30 cellular contexts compared by ENCODE assay signal in the genomic region with DNA sequence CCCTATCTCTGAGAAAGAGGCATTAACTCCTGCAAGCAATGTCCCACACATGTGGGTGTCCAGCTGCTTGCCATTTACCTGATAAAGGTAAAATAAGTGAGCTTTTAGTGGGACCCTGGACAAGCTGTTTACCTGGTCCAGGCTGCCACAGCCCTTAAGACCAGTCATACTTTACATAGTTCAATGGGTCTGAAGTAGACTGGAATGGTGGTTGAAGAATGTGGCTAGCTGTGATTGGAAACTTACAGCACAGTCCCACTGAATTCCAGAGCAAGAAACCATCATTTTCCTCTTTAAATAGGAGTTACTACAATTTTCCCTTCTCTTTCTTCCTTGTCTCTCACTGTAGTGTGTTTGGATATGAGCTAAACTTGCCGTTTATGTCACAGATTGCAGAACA.
"Had no signal": no experiment of that assay in that cellular context is flagged by ENCODE, and none has a peak within 500 bp of the region (broad histone marks: within the 10 kb centered on the region; RNA-seq: fewer than 3 reads in every experiment).

No MANE protein-coding gene starts in this region.

- H3K4me3 ChIP-seq: breast epithelium, cardiac muscle cell, colonic mucosa had no signal

- DNase-seq: activated B cell treated with CpG ODN at 0.5 μM for 24 hours; activated CD4-positive, alpha-beta T cell treated with anti-CD3 and anti-CD28 coated beads for 48 hours; activated CD4-positive, alpha-beta T cell treated with anti-CD3 and anti-CD28 coated beads, Interleukin-2, amount 50 U/mL, for 1 hour; activated CD4-positive, alpha-beta T cell treated with anti-CD3 and anti-CD28 coated beads, Interleukin-2, amount 50 U/mL, for 48 hours; activated CD8-positive, alpha-beta memory T cell treated with anti-CD3 and anti-CD28 coated beads for 24 hours; activated CD8-positive, alpha-beta T cell treated with anti-CD3 and anti-CD28 coated beads for 36 hours; activated effector memory CD4-positive, alpha-beta T cell treated with Interleukin-2 at 50 U/mL for 16 hours; activated gamma-delta T cell treated with Interleukin-2 at 50 U/mL for 16 hours; activated naive CD4-positive, alpha-beta T cell treated with anti-CD3 and anti-CD28 coated beads, Interleukin-2, amount 50 U/mL, for 16 hours; activated naive CD4-positive, alpha-beta T cell treated with Interleukin-2 at 50 U/mL for 16 hours; activated T-cell treated with anti-CD3 and anti-CD28 coated beads, Interleukin-2, amount 50 U/mL, for 4 hours; amniotic stem cell; anterior cingulate cortex; central memory CD4-positive, alpha-beta T cell; cerebellar nuclear complex; colonic mucosa; effector CD8-positive, alpha-beta T cell; foreskin fibroblast; T-helper 1 cell; T-helper 17 cell; T1000; WERI-Rb-1 had no signal

- H3K27ac ChIP-seq: breast epithelium, cardiac muscle cell, colonic mucosa, WERI-Rb-1 had no signal

- H3K4me1 ChIP-seq: breast epithelium, colonic mucosa had no signal

- H3K9me3 ChIP-seq: breast epithelium, colonic mucosa had no signal

- ATAC-seq: activated CD4-positive, CD25-positive, alpha-beta regulatory T cell treated with anti-CD3 and anti-CD28 coated beads, Interleukin-2, amount 50 U/mL, for 24 hours; activated CD8-positive, alpha-beta T cell treated with anti-CD3 and anti-CD28 coated beads for 36 hours; activated T-cell treated with anti-CD3 and anti-CD28 coated beads, Interleukin-2, amount 50 U/mL, for 4 hours; activated T-helper 17 cell treated with anti-CD3 and anti-CD28 coated beads, Interleukin-2, amount 50 U/mL, for 72 hours; esophagus mucosa; T-helper 17 cell had no signal

- FAIRE-seq: endometrium, endothelial cell of umbilical vein, frontal cortex had no signal

- H3K36me3 ChIP-seq: breast epithelium, cardiac muscle cell, colonic mucosa, WERI-Rb-1 had no signal

- H3K27me3 ChIP-seq: breast epithelium, cardiac muscle cell, colonic mucosa had no signal
